24 cellular contexts compared by ENCODE assay signal in genomic region chr4:55103224-55103623, GRCh38. TPM values are rescaled to one million over a fixed set of nuclear protein-coding genes. Genes with fewer than 3 reads are reported as not detected.
"Had no signal": no experiment of that assay in that cellular context is flagged by ENCODE, and none has a peak within 500 bp of the region (broad histone marks: within the 10 kb centered on the region; RNA-seq: fewer than 3 reads in every experiment).

No MANE protein-coding gene starts in this region.

- H3K4me3 ChIP-seq: adrenal gland, body of pancreas, K562 had no signal

- H3K4me1 ChIP-seq: adrenal gland, body of pancreas had no signal

- H3K9me3 ChIP-seq: adrenal gland, body of pancreas had no signal

- H3K27me3 ChIP-seq: adrenal gland, body of pancreas had no signal

- H3K9me3 Mint-ChIP-seq: activated naive CD8-positive, alpha-beta T cell treated with anti-CD3 and anti-CD28 coated beads, Interleukin-2, amount 10 ng/mL, durations not matched to agents 7 days and 5 days; WTC11 had no signal

- H3K27ac ChIP-seq: adrenal gland, body of pancreas had no signal

- ATAC-seq: activated CD8-positive, alpha-beta T cell treated with anti-CD3 and anti-CD28 coated beads, Interleukin-2, amount 10 ng/mL, durations not matched to agents 7 days and 5 days; body of pancreas; K562; PC-3; T-helper 17 cell; WTC11 had no signal

- H3K36me3 Mint-ChIP-seq: activated naive CD8-positive, alpha-beta T cell treated with anti-CD3 and anti-CD28 coated beads, Interleukin-2, amount 10 ng/mL, durations not matched to agents 7 days and 5 days had no signal

- H3K4me1 Mint-ChIP-seq: activated naive CD8-positive, alpha-beta T cell treated with anti-CD3 and anti-CD28 coated beads, Interleukin-2, amount 10 ng/mL, durations not matched to agents 7 days and 5 days; T-helper 17 cell; WTC11 had no signal

- H3K4me3 Mint-ChIP-seq: activated CD8-positive, alpha-beta T cell treated with anti-CD3 and anti-CD28 coated beads, Interleukin-2, amount 10 ng/mL, durations not matched to agents 7 days and 5 days; activated naive CD8-positive, alpha-beta T cell treated with anti-CD3 and anti-CD28 coated beads, Interleukin-2, amount 10 ng/mL, durations not matched to agents 7 days and 5 days; T-helper 17 cell; WTC11 had no signal

- H3K27me3 Mint-ChIP-seq: activated naive CD8-positive, alpha-beta T cell treated with anti-CD3 and anti-CD28 coated beads, Interleukin-2, amount 10 ng/mL, durations not matched to agents 7 days and 5 days had no signal

- H3K27ac Mint-ChIP-seq: activated CD8-positive, alpha-beta T cell treated with anti-CD3 and anti-CD28 coated beads, Interleukin-2, amount 10 ng/mL, durations not matched to agents 7 days and 5 days; activated naive CD8-positive, alpha-beta T cell treated with anti-CD3 and anti-CD28 coated beads, Interleukin-2, amount 10 ng/mL, durations not matched to agents 7 days and 5 days; T-helper 17 cell; WTC11 had no signal

- DNase-seq: activated CD4-positive, alpha-beta T cell treated with anti-CD3 and anti-CD28 coated beads for 48 hours; activated CD4-positive, alpha-beta T cell treated with anti-CD3 and anti-CD28 coated beads, Interleukin-2, amount 50 U/mL, for 4 hours; activated CD4-positive, CD25-positive, alpha-beta regulatory T cell treated with anti-CD3 and anti-CD28 coated beads, Interleukin-2, amount 50 U/mL, for 72 hours; activated CD8-positive, alpha-beta memory T cell treated with anti-CD3 and anti-CD28 coated beads, Interleukin-2, amount 50 U/mL, for 48 hours; activated CD8-positive, alpha-beta T cell treated with anti-CD3 and anti-CD28 coated beads, Interleukin-2, amount 10 ng/mL, durations not matched to agents 7 days and 5 days; activated naive CD4-positive, alpha-beta T cell treated with anti-CD3 and anti-CD28 coated beads, Interleukin-2, amount 50 U/mL, for 16 hours; activated naive CD8-positive, alpha-beta T cell treated with anti-CD3 and anti-CD28 coated beads, Interleukin-2, amount 10 ng/mL, durations not matched to agents 7 days and 5 days; activated T-cell treated with anti-CD3 and anti-CD28 coated beads, Interleukin-2, amount 50 U/mL, for 1 hour; adrenal gland; anterior cingulate cortex; body of pancreas; Karpas-422; MM.1S; NCI-H1105; NCI-H1436; NCI-H1694 treated with DMSO at 0.1 percent for 48 hours; NCI-H2029 treated with DMSO at 0.1 percent for 48 hours; NCI-H524; PC-3; SIG-M5; T-helper 17 cell; T-helper 9 cell had no signal

RNA-seq across cellular contexts. Expression of gene KDR, which starts 22.2 kb away (rescaled TPM):
- total RNA-seq: activated CD8-positive, alpha-beta T cell treated with anti-CD3 and anti-CD28 coated beads, Interleukin-2, amount 10 ng/mL, durations not matched to agents 7 days and 5 days; activated naive CD8-positive, alpha-beta T cell treated with anti-CD3 and anti-CD28 coated beads, Interleukin-2, amount 10 ng/mL, durations not matched to agents 7 days and 5 days; T-helper 17 cell had no signal
- polyA plus RNA-seq: K562 had no signal
